6 cellular contexts compared by ENCODE assay signal in the genomic region with DNA sequence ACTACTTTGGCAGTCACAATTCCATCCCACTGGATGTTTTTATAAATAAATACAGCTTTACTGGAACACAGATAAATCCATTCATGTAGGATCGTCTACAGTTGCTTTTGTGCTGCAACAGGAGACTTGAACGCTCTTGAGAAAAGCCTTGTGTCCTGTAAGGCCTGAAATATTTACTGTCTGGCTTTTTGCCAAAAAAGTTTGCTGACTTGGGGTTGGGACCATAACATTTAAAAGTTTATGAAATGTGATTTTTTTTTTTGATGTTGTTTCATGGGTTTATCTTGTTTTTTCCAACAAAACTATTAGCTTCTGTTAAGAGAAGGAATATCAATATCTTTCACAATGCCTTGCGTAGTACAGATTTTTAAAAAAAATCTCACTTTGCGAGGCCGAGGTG.
"Had no signal": no experiment of that assay in that cellular context is flagged by ENCODE, and none has a peak within 500 bp of the region (broad histone marks: within the 10 kb centered on the region; RNA-seq: fewer than 3 reads in every experiment).

No MANE protein-coding gene starts in this region.

- H3K9ac ChIP-seq: KMS-11 had no signal

- FAIRE-seq: HTR-8/SVneo had no signal

- H3K27ac ChIP-seq: HL-60, KMS-11 had no signal

- H3K4me2 ChIP-seq: KMS-11 had no signal

- DNase-seq: IMR-90, KBM-7, KG1 had no signal
